ENCODE assay signal across 1 cellular context in the genomic region with DNA sequence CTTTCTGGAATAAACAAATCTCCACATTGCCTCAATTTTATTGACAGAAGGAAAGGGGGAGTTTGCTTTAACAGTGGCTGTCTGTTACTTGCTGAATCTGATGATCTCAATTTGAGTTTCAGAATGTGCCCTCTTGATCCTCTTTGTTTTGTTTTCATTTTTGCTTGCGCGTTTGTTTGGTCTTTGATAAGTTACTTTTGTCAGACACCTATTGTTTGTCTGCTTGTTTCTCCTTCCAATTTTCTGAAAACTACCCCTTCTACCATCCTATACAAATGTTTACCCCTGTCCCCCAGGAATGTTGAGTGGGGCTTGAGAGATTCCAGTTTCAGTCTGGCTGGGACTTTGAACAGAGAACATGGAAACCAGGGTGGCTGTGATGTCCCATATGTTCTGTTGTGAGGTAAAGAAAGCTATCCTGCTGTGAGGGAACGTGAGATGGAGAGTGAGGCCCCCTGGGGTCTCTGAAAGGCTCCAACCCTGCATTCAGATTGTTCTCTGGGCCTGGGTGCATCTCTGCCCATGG.
TF ChIP-seq lines count a peak whose summit lies in the region.

No MANE protein-coding gene starts in this region.

TF ChIP-seq in HepG2, 621 proteins besides CTCF, POLR2A, EP300 and RAD21 (continued from another document and continues in another):
- TF ChIP-seq, protein P1, sequence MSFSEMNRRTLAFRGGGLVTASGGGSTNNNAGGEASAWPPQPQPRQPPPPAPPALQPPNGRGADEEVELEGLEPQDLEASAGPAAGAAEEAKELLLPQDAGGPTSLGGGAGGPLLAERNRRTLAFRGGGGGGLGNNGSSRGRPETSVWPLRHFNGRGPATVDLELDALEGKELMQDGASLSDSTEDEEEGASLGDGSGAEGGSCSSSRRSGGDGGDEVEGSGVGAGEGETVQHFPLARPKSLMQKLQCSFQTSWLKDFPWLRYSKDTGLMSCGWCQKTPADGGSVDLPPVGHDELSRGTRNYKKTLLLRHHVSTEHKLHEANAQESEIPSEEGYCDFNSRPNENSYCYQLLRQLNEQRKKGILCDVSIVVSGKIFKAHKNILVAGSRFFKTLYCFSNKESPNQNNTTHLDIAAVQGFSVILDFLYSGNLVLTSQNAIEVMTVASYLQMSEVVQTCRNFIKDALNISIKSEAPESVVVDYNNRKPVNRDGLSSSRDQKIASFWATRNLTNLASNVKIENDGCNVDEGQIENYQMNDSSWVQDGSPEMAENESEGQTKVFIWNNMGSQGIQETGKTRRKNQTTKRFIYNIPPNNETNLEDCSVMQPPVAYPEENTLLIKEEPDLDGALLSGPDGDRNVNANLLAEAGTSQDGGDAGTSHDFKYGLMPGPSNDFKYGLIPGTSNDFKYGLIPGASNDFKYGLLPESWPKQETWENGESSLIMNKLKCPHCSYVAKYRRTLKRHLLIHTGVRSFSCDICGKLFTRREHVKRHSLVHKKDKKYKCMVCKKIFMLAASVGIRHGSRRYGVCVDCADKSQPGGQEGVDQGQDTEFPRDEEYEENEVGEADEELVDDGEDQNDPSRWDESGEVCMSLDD (CRISPR knock-in tag; IDR thresholded peaks at IDR 0.05; ENCODE audit: borderline replicate concordance), result 0 out of 2 replicates have a peak, but pooled peaks have one; percentile 77
- TF ChIP-seq SMAD3 (CRISPR knock-in tag; IDR thresholded peaks at IDR 0.05) (no peak), KDM5A (IDR thresholded peaks at IDR 0.05; ENCODE audit: borderline replicate concordance, low read length) (no peak), TEAD3 (CRISPR knock-in tag; optimal IDR thresholded peaks at IDR 0.05; ENCODE audit: borderline replicate concordance) (peak; percentile 94), ZBTB40 (IDR thresholded peaks at IDR 0.05) (no peak), ZBTB40 (CRISPR knock-in tag; IDR thresholded peaks at IDR 0.05) (no peak), NFIB (CRISPR knock-in tag; IDR thresholded peaks at IDR 0.05; ENCODE audit: borderline replicate concordance) (no peak), NFE2L2 (IDR thresholded peaks at IDR 0.05; ENCODE audit: low read length) (no peak), BCL6 (CRISPR knock-in tag; IDR thresholded peaks at IDR 0.05) (peak; percentile 76), ZNF687 (CRISPR knock-in tag; IDR thresholded peaks at IDR 0.05) (no peak), ATF3 (CRISPR knock-in tag; IDR thresholded peaks at IDR 0.05) (no peak), SP5 (CRISPR knock-in tag; IDR thresholded peaks at IDR 0.05; ENCODE audit: borderline replicate concordance, low read depth) (0 out of 2 replicates have a peak, but pooled peaks have one; percentile 13), ZSCAN21 (CRISPR knock-in tag; IDR thresholded peaks at IDR 0.05; ENCODE audit: borderline replicate concordance) (no peak), GLI4 (CRISPR knock-in tag; IDR thresholded peaks at IDR 0.05; ENCODE audit: borderline replicate concordance) (no peak), ZNF615 (CRISPR knock-in tag; IDR thresholded peaks at IDR 0.05; ENCODE audit: borderline replicate concordance) (no peak), ERF (CRISPR knock-in tag; IDR thresholded peaks at IDR 0.05) (0 out of 2 replicates have a peak, but pooled peaks have one; percentile 37), BRCA1 (CRISPR knock-in tag; IDR thresholded peaks at IDR 0.05) (no peak), CAMTA2 (CRISPR knock-in tag; IDR thresholded peaks at IDR 0.05; ENCODE audit: borderline replicate concordance) (no peak), SRSF1 (optimal IDR thresholded peaks at IDR 0.05; ENCODE audit: low read depth, low read length) (no peak), ZNF558 (CRISPR knock-in tag; IDR thresholded peaks at IDR 0.05; ENCODE audit: borderline replicate concordance) (no peak), SMYD3 (CRISPR knock-in tag; IDR thresholded peaks at IDR 0.05) (0 out of 2 replicates have a peak, but pooled peaks have one; percentile 69), EEA1 (CRISPR knock-in tag; IDR thresholded peaks at IDR 0.05; ENCODE audit: borderline replicate concordance) (no peak), ZNF484 (CRISPR knock-in tag; IDR thresholded peaks at IDR 0.05; ENCODE audit: borderline replicate concordance, low read depth) (no peak), ZNF430 (CRISPR knock-in tag; IDR thresholded peaks at IDR 0.05) (no peak), PRMT3 (CRISPR knock-in tag; IDR thresholded peaks at IDR 0.05; ENCODE audit: borderline replicate concordance, low read depth) (no peak), PAWR (CRISPR knock-in tag; IDR thresholded peaks at IDR 0.05; ENCODE audit: borderline replicate concordance) (no peak), ZNF724P (CRISPR knock-in tag; IDR thresholded peaks at IDR 0.05; ENCODE audit: borderline replicate concordance) (no peak), TCF7 (IDR thresholded peaks at IDR 0.05; ENCODE audit: low read depth) (peak; percentile 45), SMC3 (IDR thresholded peaks at IDR 0.05; ENCODE audit: low read length) (no peak), ZBTB2 (CRISPR knock-in tag; IDR thresholded peaks at IDR 0.05; ENCODE audit: low read depth) (no peak), ZNF672 (CRISPR knock-in tag; IDR thresholded peaks at IDR 0.05) (no peak)
- TF ChIP-seq, protein P2, sequence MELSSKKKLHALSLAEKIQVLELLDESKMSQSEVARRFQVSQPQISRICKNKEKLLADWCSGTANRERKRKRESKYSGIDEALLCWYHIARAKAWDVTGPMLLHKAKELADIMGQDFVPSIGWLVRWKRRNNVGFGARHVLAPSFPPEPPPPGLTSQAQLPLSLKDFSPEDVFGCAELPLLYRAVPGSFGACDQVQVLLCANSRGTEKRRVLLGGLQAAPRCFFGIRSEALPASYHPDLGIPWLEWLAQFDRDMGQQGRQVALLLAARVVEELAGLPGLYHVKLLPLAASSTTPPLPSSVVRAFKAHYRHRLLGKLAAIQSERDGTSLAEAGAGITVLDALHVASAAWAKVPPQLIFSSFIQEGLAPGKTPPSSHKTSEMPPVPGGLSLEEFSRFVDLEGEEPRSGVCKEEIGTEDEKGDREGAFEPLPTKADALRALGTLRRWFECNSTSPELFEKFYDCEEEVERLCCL (CRISPR knock-in tag; IDR thresholded peaks at IDR 0.05; ENCODE audit: borderline replicate concordance), result no peak
